In the genomic region with DNA sequence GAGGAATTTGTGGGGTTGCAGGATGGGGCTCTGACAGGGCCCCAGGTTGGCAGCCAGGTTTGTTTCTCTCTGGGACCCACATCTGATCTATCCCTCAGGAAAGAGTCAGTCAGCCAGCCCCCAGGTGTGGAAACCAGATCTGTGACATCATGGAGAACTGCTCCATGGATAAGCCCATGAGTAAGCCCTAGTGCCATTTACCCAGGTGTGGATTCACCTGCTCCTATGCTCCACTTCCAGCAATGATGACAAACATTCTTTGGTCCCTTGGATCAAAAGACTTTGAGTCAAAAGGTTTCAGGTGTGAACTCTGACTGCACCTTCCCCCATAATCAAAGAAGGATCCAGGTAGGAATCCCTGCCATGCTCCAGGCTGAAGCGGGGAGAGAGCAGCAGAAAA, we compare ENCODE assay signal across 26 cellular contexts. TPM values are rescaled to one million over a fixed set of nuclear protein-coding genes. Genes with fewer than 3 reads are reported as not detected.
"Had no signal": no experiment of that assay in that cellular context is flagged by ENCODE, and none has a peak within 500 bp of the region (broad histone marks: within the 10 kb centered on the region; RNA-seq: fewer than 3 reads in every experiment).

No MANE protein-coding gene starts in this region.

- ATAC-seq: effector memory CD8-positive, alpha-beta T cell; naive thymus-derived CD8-positive, alpha-beta T cell had no signal

- H3K9me3 ChIP-seq: adrenal gland, ascending aorta, colonic mucosa, left lung, spleen, thoracic aorta, upper lobe of right lung had no signal

- DNase-seq: activated T-cell treated with anti-CD3 and anti-CD28 coated beads, Interleukin-2, amount 50 U/mL, for 1 hour; adrenal gland; colonic mucosa; dorsolateral prefrontal cortex; effector memory CD8-positive, alpha-beta T cell; immature natural killer cell; kidney glomerular epithelial cell; left lung; naive thymus-derived CD8-positive, alpha-beta T cell; spleen; stimulated activated CD4-positive, alpha-beta T cell treated with anti-CD3 and anti-CD28 coated beads, Interleukin-4, amount 100 ng/mL, for 24 hours; stimulated activated naive CD4-positive, alpha-beta T cell treated with Interleukin-2 at 50 U/mL for 16 hours; T-helper 1 cell; T-helper 9 cell; upper lobe of right lung had no signal

- H3K4me3 ChIP-seq: adrenal gland, ascending aorta, colonic mucosa, dorsolateral prefrontal cortex, left lung, lung, spleen, thoracic aorta, upper lobe of right lung had no signal

- H3K9me3 Mint-ChIP-seq: effector memory CD8-positive, alpha-beta T cell; immature natural killer cell had no signal

- H3K36me3 ChIP-seq: adrenal gland, ascending aorta, colonic mucosa, left lung, spleen, thoracic aorta, upper lobe of right lung had no signal

- H3K4me1 Mint-ChIP-seq: immature natural killer cell; naive thymus-derived CD8-positive, alpha-beta T cell had no signal

- H3K4me1 ChIP-seq: ascending aorta, colonic mucosa, spleen, upper lobe of right lung had no signal

- H3K4me3 Mint-ChIP-seq: activated naive CD8-positive, alpha-beta T cell; effector memory CD8-positive, alpha-beta T cell; immature natural killer cell; mesothelial cell of epicardium; naive thymus-derived CD8-positive, alpha-beta T cell had no signal

- H3K27ac ChIP-seq: ascending aorta, colonic mucosa, dorsolateral prefrontal cortex, left lung, spleen, thoracic aorta, upper lobe of right lung had no signal

- H3K27ac Mint-ChIP-seq: activated naive CD8-positive, alpha-beta T cell; effector memory CD8-positive, alpha-beta T cell; immature natural killer cell; naive thymus-derived CD8-positive, alpha-beta T cell had no signal

- H3K27me3 ChIP-seq: ascending aorta, colonic mucosa, dorsolateral prefrontal cortex had no signal

- H3K36me3 Mint-ChIP-seq: activated naive CD8-positive, alpha-beta T cell; immature natural killer cell; mesothelial cell of epicardium; naive thymus-derived CD8-positive, alpha-beta T cell had no signal

RNA-seq across cellular contexts. Expression of gene IGFL4, which starts 26.9 kb away (rescaled TPM):
- total RNA-seq: ascending aorta; colonic mucosa; endothelial cell of umbilical vein; fibroblast of villous mesenchyme; glomerular endothelial cell; left lung; lung; naive thymus-derived CD8-positive, alpha-beta T cell; osteoblast; posterior vena cava; renal cortical epithelial cell; spleen; thoracic aorta; upper lobe of right lung had no signal
- polyA plus RNA-seq: endothelial cell of umbilical vein; immature natural killer cell; lung; naive thymus-derived CD8-positive, alpha-beta T cell had no signal

RNA-seq across cellular contexts. Expression of gene PGLYRP1, which starts 44.8 kb away (rescaled TPM):
- total RNA-seq: adrenal gland; ascending aorta; colonic mucosa; endothelial cell of umbilical vein; fibroblast of villous mesenchyme; glomerular endothelial cell; mesothelial cell of epicardium; naive thymus-derived CD8-positive, alpha-beta T cell; osteoblast; posterior vena cava; renal cortical epithelial cell; thoracic aorta had no signal
- polyA plus RNA-seq: endothelial cell of umbilical vein; immature natural killer cell; naive thymus-derived CD8-positive, alpha-beta T cell had no signal

RNA-seq across cellular contexts. Expression of gene IGFL3, which starts 56.8 kb away (rescaled TPM):
- total RNA-seq: adrenal gland; ascending aorta; colonic mucosa; dorsolateral prefrontal cortex; endothelial cell of umbilical vein; fibroblast of villous mesenchyme; glomerular endothelial cell; left lung; lung; mesothelial cell of epicardium; naive thymus-derived CD8-positive, alpha-beta T cell; osteoblast; posterior vena cava; renal cortical epithelial cell; spleen; thoracic aorta; upper lobe of right lung had no signal
- polyA plus RNA-seq: adrenal gland; endothelial cell of umbilical vein; immature natural killer cell; lung; naive thymus-derived CD8-positive, alpha-beta T cell; spleen had no signal
